Comparison of ENCODE assay signal across 8 cellular contexts in the genomic region with DNA sequence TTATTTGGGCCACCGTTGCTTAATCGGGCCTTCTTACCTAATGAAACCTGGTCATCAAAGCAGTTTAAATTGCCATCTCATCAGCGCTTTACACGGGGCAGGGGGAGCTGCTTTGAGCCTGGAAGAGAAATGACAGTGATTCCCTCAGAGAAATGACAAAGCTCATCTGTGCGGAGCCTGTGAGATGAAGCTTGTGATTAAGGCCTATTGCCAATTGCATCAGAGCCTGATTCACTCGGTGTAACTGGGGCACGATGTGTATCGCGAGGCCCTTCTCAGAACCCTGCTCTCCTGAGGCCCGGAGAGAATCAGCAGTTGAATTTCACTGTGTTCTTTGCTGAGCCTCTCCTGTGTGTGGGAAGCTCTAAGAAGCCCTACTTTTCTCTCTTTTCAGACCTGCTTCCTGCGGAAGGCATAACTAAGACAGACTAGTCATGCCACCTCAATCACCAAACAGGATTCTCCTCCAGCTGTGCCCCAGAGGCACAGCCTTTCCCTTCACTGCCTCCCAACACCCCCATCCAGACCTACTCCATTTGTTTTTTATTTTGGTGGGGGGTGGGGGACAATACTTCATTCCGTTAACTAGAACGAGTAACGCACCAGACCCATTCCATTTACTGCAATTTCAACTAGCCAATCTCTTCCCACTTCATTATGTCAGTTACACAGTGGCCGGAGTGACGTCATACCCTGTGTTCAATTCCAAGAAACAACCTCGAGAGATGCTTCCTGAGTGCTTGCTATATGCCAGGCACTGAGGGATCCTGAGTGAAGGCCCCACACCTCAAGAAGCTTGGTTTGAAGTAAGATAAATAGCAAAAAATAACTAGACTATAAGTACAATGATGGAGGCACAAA. TPM values are rescaled to one million over a fixed set of nuclear protein-coding genes. Genes with fewer than 3 reads are reported as not detected.
A peak's percentile ranks its signal among the peaks of the same experiment; 100 is the strongest.
DNase-seq lines count a peak whose midpoint lies in the region; ATAC-seq and TF ChIP-seq lines count a peak whose summit lies in the region.

No MANE protein-coding gene starts in this region.

- H3K4me3 ChIP-seq in brain microvascular endothelial cell (ENCODE audit: low read depth, low read length): no peak overlapping the region

- no peak for TF ChIP-seq CTCF in brain microvascular endothelial cell (IDR thresholded peaks at IDR 0.05; ENCODE audit: low read depth, low read length, missing control alignments)

- H3K27ac ChIP-seq in brain microvascular endothelial cell (no peak overlapping the region), substantia nigra (ENCODE audit: low read depth, low read length, poor library complexity, severe bottlenecking) (peak overlapping the region; percentile 90)

- no peaks in the 10 kb centered on the region for H3K27me3 ChIP-seq in brain microvascular endothelial cell (replicated peaks)

- peak; percentile 39 for DNase-seq in activated CD4-positive, alpha-beta T cell treated with anti-CD3 and anti-CD28 coated beads for 48 hours
- no peak for DNase-seq in activated CD4-positive, alpha-beta T cell treated with anti-CD3 and anti-CD28 coated beads, Interleukin-2, amount 50 U/mL, for 1 hour
- DNase-seq in brain microvascular endothelial cell: peak; percentile 8
- DNase-seq in left lobe of liver (ENCODE audit: low spot score): peak; percentile 40
- peak in 46 of 49 donors; percentile 10 to 85 (median 48) for DNase-seq in substantia nigra (lab: John Stamatoyannopoulos, UW)
- DNase-seq in NCI-H446 treated with DMSO at 0.1 percent for 48 hours (lab: John Stamatoyannopoulos, UW): no peak

- in situ Hi-C loops in brain microvascular endothelial cell (cut with HindIII; ENCODE audit: low pct_ligation_motif_present, low sequenced_read_pairs): no loop called here

- ATAC-seq in left lobe of liver (peak; percentile 58), GM21526 (IDR thresholded peaks at IDR 0.05; ENCODE audit: low FRiP score, unreplicated experiment) (no peak), HG02763 (IDR thresholded peaks at IDR 0.05; ENCODE audit: unreplicated experiment) (no peak)

- no peaks in the 10 kb centered on the region for H3K36me3 ChIP-seq in brain microvascular endothelial cell (replicated peaks)

RNA-seq across cellular contexts. Expression of gene SIAH1, which starts 8.9 kb away (rescaled TPM):
- 6.9 TPM for total RNA-seq in left lobe of liver

Comparison
In these comparisons a context has a peak if more than half of its experiments do, and no peak if none do; other contexts are left out.
1. DNase-seq: peak in activated CD4-positive, alpha-beta T cell treated with anti-CD3 and anti-CD28 coated beads for 48 hours (single experiment), brain microvascular endothelial cell (single experiment), left lobe of liver (single experiment) and substantia nigra (46 of 49); none in activated CD4-positive, alpha-beta T cell treated with anti-CD3 and anti-CD28 coated beads, Interleukin-2, amount 50 U/mL, for 1 hour (single experiment) and NCI-H446 treated with DMSO at 0.1 percent for 48 hours (single experiment).